ENCODE assay signal across 13 cellular contexts in the genomic region with DNA sequence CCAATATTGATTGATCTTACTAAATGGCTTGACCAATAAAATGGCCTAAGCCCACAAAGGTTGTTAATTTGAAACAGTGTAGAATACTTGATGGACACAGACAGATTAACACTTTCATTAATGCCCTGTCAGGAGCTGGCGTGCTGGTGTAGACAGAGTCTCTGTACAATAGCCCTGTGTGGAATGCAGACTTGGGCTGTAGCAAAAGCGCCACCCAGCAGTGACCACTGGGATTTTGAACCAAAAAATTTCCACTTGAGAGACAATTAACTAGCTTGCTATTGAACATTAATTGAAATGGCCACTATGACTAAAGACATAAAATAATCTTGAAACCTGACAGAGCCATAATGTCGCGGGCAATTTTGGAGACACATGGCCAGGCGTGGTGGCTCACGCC. TPM values are rescaled to one million over a fixed set of nuclear protein-coding genes. Genes with fewer than 3 reads are reported as not detected.
DNase-seq lines count a peak whose midpoint lies in the region; ATAC-seq, FAIRE-seq and TF ChIP-seq lines count a peak whose summit lies in the region.
"Had no signal": no experiment of that assay in that cellular context is flagged by ENCODE, and none has a peak within 500 bp of the region (broad histone marks: within the 10 kb centered on the region; RNA-seq: fewer than 3 reads in every experiment).

No MANE protein-coding gene starts in this region.

- H3K4me3 ChIP-seq in ACC112 (ENCODE audit: low read depth, low read length) = peak overlapping the region; percentile 38
- no peak overlapping the region for H3K4me3 ChIP-seq in HCT116 (replicated peaks in 1 of 2; ENCODE audit: low read depth in 1 of 2, low read length in 2 of 2)
- no peak overlapping the region for H3K4me3 ChIP-seq in fibroblast of villous mesenchyme (ENCODE audit: low read depth, low read length)
- H3K4me3 ChIP-seq: ascending aorta had no signal

- BruUV-seq in HCT116 (replicated peaks; lab: Mats Ljungman, UMichigan) = no TSS peak

- no peaks in the 10 kb centered on the region for H3K36me3 ChIP-seq in ACC112 (ENCODE audit: insufficient read depth, low read length)
- H3K36me3 ChIP-seq in HCT116 (ENCODE audit: control insufficient read depth in 1 of 2, insufficient read depth in 2 of 2, low read length in 2 of 2) = no peaks in the 10 kb centered on the region
- H3K36me3 ChIP-seq: ascending aorta had no signal

- H3K4me1 ChIP-seq in ACC112 (ENCODE audit: control insufficient read depth, insufficient read depth, low read length, unreplicated experiment) (peaks cover 7% of the 10 kb centered on the region), HCT116 (ENCODE audit: control insufficient read depth in 1 of 2, insufficient read depth in 2 of 2, low read length in 2 of 2) (no peaks in the 10 kb centered on the region)
- H3K4me1 ChIP-seq: ascending aorta had no signal

- H4K20me1 ChIP-seq in HCT116 (ENCODE audit: insufficient read depth) = no peaks in the 10 kb centered on the region

- RAD21 ChIA-PET in HCT116 (lab: Charles Lee; ENCODE audit: low non-redundant PET in 1 of 2, low total read pairs in 2 of 2, uncharacterized antibody in 2 of 2, unreplicated experiment in 2 of 2) = no interaction called here

- CTCF ChIA-PET in HCT116 (lab: Charles Lee) = interaction anchor here (0.6 to 2.8 kb wide), 6 partner anchors 10 to 350 kb away, joined by 3 to 12 read pairs (median 5); partner anchors contain the start of gene CNTROB

- POLR2A ChIA-PET in HCT116 (lab: Charles Lee) = interaction anchor here (1.1 kb wide), 1 partner anchor 51 kb away, joined by 3 read pairs; the partner anchor contains the start of genes CNTROB and TRAPPC1

- no peak overlapping the region for H3K9ac ChIP-seq in HCT116 (ENCODE audit: low read length)

- DNase-seq in HCT116 (ENCODE audit: low read depth, low spot score) = no peak
- peak; percentile 41 for DNase-seq in fibroblast of villous mesenchyme (ENCODE audit: low read depth)
- DNase-seq in urothelium cell line (ENCODE audit: low spot score) = no peak
- DNase-seq in NCI-H2029 treated with DMSO at 0.1 percent for 48 hours (lab: John Stamatoyannopoulos, UW) = no peak
- DNase-seq: foreskin melanocyte, NCI-H1417 treated with DMSO at 0.1 percent for 48 hours had no signal

- ATAC-seq in HCT116 = peak; percentile 40
- peak; percentile 91 for ATAC-seq in SK-N-SH treated with all-trans-retinoic acid at 6 μM for 48 hours
- ATAC-seq in GM21515 (IDR thresholded peaks at IDR 0.05; ENCODE audit: unreplicated experiment) = no peak
- ATAC-seq in HG03457 (IDR thresholded peaks at IDR 0.05; ENCODE audit: unreplicated experiment) = no peak
- ATAC-seq: left lobe of liver had no signal

- H3K4me2 ChIP-seq in HCT116 (ENCODE audit: low read length) = no peak overlapping the region

- H3K9me3 ChIP-seq in HCT116 (ENCODE audit: control insufficient read depth in 1 of 2, insufficient read depth in 1 of 2, low read depth in 1 of 2, low read length in 2 of 2) = no peaks in the 10 kb centered on the region
- H3K9me3 ChIP-seq: ascending aorta had no signal

- no peaks in the 10 kb centered on the region for H3K79me2 ChIP-seq in ACC112 (ENCODE audit: control insufficient read depth, insufficient read depth, low read length, unreplicated experiment)
- H3K79me2 ChIP-seq in HCT116 (ENCODE audit: insufficient read depth, low read length) = no peaks in the 10 kb centered on the region

- intact Hi-C loops in HCT116 (cut with micrococcal nuclease) = no loop called here

- H2AFZ ChIP-seq in ACC112 (ENCODE audit: low read length, unreplicated experiment) (peak overlapping the region; percentile 26), HCT116 (ENCODE audit: low read depth, low read length, poor library complexity, severe bottlenecking) (no peak overlapping the region)

- peak overlapping the region; percentile 40 for H3K27ac ChIP-seq in ACC112 (ENCODE audit: low read depth, low read length)
- no peak overlapping the region for H3K27ac ChIP-seq in HCT116 (ENCODE audit: low read depth, low read length)
- H3K27ac ChIP-seq: ascending aorta had no signal

- TF ChIP-seq POLR2A in HCT116 (IDR thresholded peaks at IDR 0.05; ENCODE audit: borderline replicate concordance, extremely low read depth, insufficient read depth, insufficient read length) = no peak

- TF ChIP-seq CTCF in HCT116 (IDR thresholded peaks at IDR 0.05 in 2 of 3, conservative IDR thresholded peaks at IDR 0.05 in 1 of 3; ENCODE audit: borderline replicate concordance in 1 of 3, insufficient read depth in 1 of 3, low read depth in 2 of 3, low read length in 2 of 3) (peak in 1 of 3 experiments; percentile 33; a peak in 1 of 6 replicates), fibroblast of villous mesenchyme (IDR thresholded peaks at IDR 0.05; ENCODE audit: insufficient read depth, low read depth, low read length) (peak; percentile 24)

- FAIRE-seq in urothelium cell line (lab: Jason Lieb, UNC) = no peak

- H3K9me2 ChIP-seq in HCT116 (ENCODE audit: insufficient read depth) = no peaks in the 10 kb centered on the region

- TF ChIP-seq RAD21 in HCT116 (IDR thresholded peaks at IDR 0.05; ENCODE audit: low read depth) = peak; percentile 59

- H3K27me3 ChIP-seq in ACC112 (ENCODE audit: insufficient read depth, low read length) (no peaks in the 10 kb centered on the region), HCT116 (ENCODE audit: insufficient read depth, low read length) (no peaks in the 10 kb centered on the region)
- H3K27me3 ChIP-seq: ascending aorta had no signal

TF ChIP-seq in HCT116, 20 proteins besides CTCF, POLR2A, EP300 and RAD21:
- TF ChIP-seq EZH2 (IDR thresholded peaks at IDR 0.05) = no peak
- TF ChIP-seq CBX3 (IDR thresholded peaks at IDR 0.05; ENCODE audit: low read depth) = no peak
- no peak for TF ChIP-seq ZNF274 (IDR thresholded peaks at IDR 0.05; ENCODE audit: low read depth, low read length)
- no peak for TF ChIP-seq SIN3A (IDR thresholded peaks at IDR 0.05; ENCODE audit: low read depth)
- TF ChIP-seq ZFX (IDR thresholded peaks at IDR 0.05) = no peak
- TF ChIP-seq EZH2phosphoT487 (IDR thresholded peaks at IDR 0.05; ENCODE audit: borderline replicate concordance) = no peak
- no peak for TF ChIP-seq EGR1 (IDR thresholded peaks at IDR 0.05; ENCODE audit: low read depth)
- TF ChIP-seq POLR2AphosphoS5 (IDR thresholded peaks at IDR 0.05; ENCODE audit: low read depth, low read length) = no peak
- TF ChIP-seq ELF1 (IDR thresholded peaks at IDR 0.05; ENCODE audit: borderline replicate concordance, low read depth) = no peak
- TF ChIP-seq YY1 (IDR thresholded peaks at IDR 0.05; ENCODE audit: extremely low read depth, insufficient replicate concordance, low read depth, low read length) = no peak
- no peak for TF ChIP-seq JUND (IDR thresholded peaks at IDR 0.05)
TF ChIP-seq in HCT116: peak in this region for 0.

TF ChIP-seq in SK-N-SH treated with all-trans-retinoic acid at 6 μM for 48 hours, 23 proteins besides CTCF, POLR2A, EP300 and RAD21:
- TF ChIP-seq ISL1 (CRISPR knock-in tag; IDR thresholded peaks at IDR 0.05) = no peak
- TF ChIP-seq ZNF70 (CRISPR knock-in tag; IDR thresholded peaks at IDR 0.05) = no peak
- no peak for TF ChIP-seq GLIS3 (CRISPR knock-in tag; IDR thresholded peaks at IDR 0.05)
- TF ChIP-seq ZC3H10 (CRISPR knock-in tag; IDR thresholded peaks at IDR 0.05) = no peak
- no peak for TF ChIP-seq OSR1 (CRISPR knock-in tag; IDR thresholded peaks at IDR 0.05)

RNA-seq across cellular contexts. Expression of gene GUCY2D, which starts 19.7 kb away (rescaled TPM):
- total RNA-seq in HCT116 (2021; ENCODE audit: unreplicated experiment) = 1.4 TPM
- 1.1 and 2.9 TPM in 2 replicates for polyA plus RNA-seq in HCT116 (2012)
- under 0.01 TPM in 1 of 2 replicates, not detected in the other for total RNA-seq in fibroblast of villous mesenchyme
- total RNA-seq: ascending aorta; CD4-positive, CD25-positive, alpha-beta regulatory T cell had no signal

RNA-seq across cellular contexts. Expression of gene CNTROB, which starts 50.7 kb away (rescaled TPM):
- total RNA-seq in HCT116 (2021; ENCODE audit: unreplicated experiment) = 54.6 TPM
- polyA plus RNA-seq in HCT116 (2012) = 56.4 and 62.3 TPM in 2 replicates
- 21.3 and 25.5 TPM in 2 replicates for total RNA-seq in fibroblast of villous mesenchyme

RNA-seq across cellular contexts. Expression of gene TRAPPC1, which starts 50.9 kb away (rescaled TPM):
- total RNA-seq in HCT116 (2021; ENCODE audit: unreplicated experiment) (123 TPM), fibroblast of villous mesenchyme (42.7 and 47.4 TPM in 2 replicates)
- polyA plus RNA-seq in HCT116 (2012) = 187 TPM in 2 replicates

RNA-seq across cellular contexts. Expression of gene KCNAB3, which starts 53.0 kb away (rescaled TPM):
- total RNA-seq in HCT116 (2021; ENCODE audit: unreplicated experiment) (7.1 TPM), fibroblast of villous mesenchyme (1.3 and 1.7 TPM in 2 replicates)
- polyA plus RNA-seq in HCT116 (2012) = 1.5 and 2.6 TPM in 2 replicates
- total RNA-seq: ascending aorta had no signal

RNA-seq across cellular contexts. Expression of gene ALOX15B, which starts 56.2 kb away (rescaled TPM):
- total RNA-seq in HCT116 (2021; ENCODE audit: unreplicated experiment) = 0.30 TPM
- 0.01 and 0.07 TPM in 2 replicates for polyA plus RNA-seq in HCT116 (2012)
- not detected in 2 replicates for total RNA-seq in fibroblast of villous mesenchyme
- total RNA-seq: CD4-positive, CD25-positive, alpha-beta regulatory T cell had no signal
- polyA plus RNA-seq: CD4-positive, CD25-positive, alpha-beta regulatory T cell had no signal

Comparison
In these comparisons a context has a peak if more than half of its experiments do, and no peak if none do; other contexts are left out.
1. ATAC-seq: peak in HCT116 (single experiment) and SK-N-SH treated with all-trans-retinoic acid at 6 μM for 48 hours (single experiment); none in GM21515 (single experiment) and HG03457 (single experiment).